ENCODE assay signal across 8 cellular contexts in genomic region chr9:113274474-113275146, GRCh38. TPM values are rescaled to one million over a fixed set of nuclear protein-coding genes. Genes with fewer than 3 reads are reported as not detected.
DNase-seq lines count a peak whose midpoint lies in the region; ATAC-seq and TF ChIP-seq lines count a peak whose summit lies in the region.

No MANE protein-coding gene starts in this region.

- H4K20me1 ChIP-seq in osteoblast (ENCODE audit: insufficient read depth, low read length) = no peaks in the 10 kb centered on the region

- H3K27ac ChIP-seq in osteoblast (ENCODE audit: low read depth, low read length) = peak overlapping the region; percentile 98

- H3K27me3 Mint-ChIP-seq in glutamatergic neuron (ENCODE audit: unreplicated experiment) = no peaks in the 10 kb centered on the region

- H3K27me3 ChIP-seq in BJ (ENCODE audit: control insufficient read depth, insufficient read depth, low read length) (no peaks in the 10 kb centered on the region), osteoblast (ENCODE audit: insufficient read depth, low read length) (no peaks in the 10 kb centered on the region)

- H3K9me3 ChIP-seq in osteoblast (ENCODE audit: low read depth, low read length) = no peaks in the 10 kb centered on the region

- DNase-seq in BJ (ENCODE audit: low read depth) (no peak), NCI-H2227 treated with DMSO at 0.1 percent for 48 hours (lab: John Stamatoyannopoulos, UW) (peak; percentile 54), glutamatergic neuron (no peak), osteoblast (ENCODE audit: insufficient read length, low spot score, missing footprints) (peak; percentile 66), posterior vena cava (ENCODE audit: low spot score) (no peak)
- peak in 1 of 2 donors; percentile 55 for DNase-seq in activated naive CD4-positive, alpha-beta T cell treated with anti-CD3 and anti-CD28 coated beads, Interleukin-2, amount 50 U/mL, for 72 hours (ENCODE audit: low spot score in 2 of 2)

- intact Hi-C loops in posterior vena cava (cut with DNase I) = loop anchor here in 1 of 2 donors (10.0 kb wide), 2 partner anchors 130 to 320 kb away; partner anchors contain the start of gene ALAD

- ATAC-seq in HG03135 (IDR thresholded peaks at IDR 0.05; ENCODE audit: unreplicated experiment) = peak; percentile 13
- peak; percentile 19 to 28 for ATAC-seq in activated naive CD4-positive, alpha-beta T cell treated with anti-CD3 and anti-CD28 coated beads, Interleukin-2, amount 50 U/mL, for 72 hours

- peaks cover 1% of the 10 kb centered on the region for H3K4me1 Mint-ChIP-seq in glutamatergic neuron (ENCODE audit: low read depth, unreplicated experiment)

- H3K4me1 ChIP-seq in osteoblast (ENCODE audit: insufficient read depth, low read length) = peaks cover 16% of the 10 kb centered on the region

- TF ChIP-seq CTCF in BJ (IDR thresholded peaks at IDR 0.05; ENCODE audit: insufficient read depth, low read depth, low read length) (peak; percentile 60), GM12875 (IDR thresholded peaks at IDR 0.05; ENCODE audit: borderline replicate concordance, insufficient read depth, low read depth, low read length) (peak; percentile 52; the same call in 1 of the 2 replicates), glutamatergic neuron (IDR thresholded peaks at IDR 0.05; ENCODE audit: partially characterized antibody, unreplicated experiment) (peak; percentile 74), osteoblast (IDR thresholded peaks at IDR 0.05; ENCODE audit: extremely low read depth, low read depth, low read length) (peak; percentile 69)

- no peak overlapping the region for H3K27ac Mint-ChIP-seq in activated naive CD4-positive, alpha-beta T cell treated with anti-CD3 and anti-CD28 coated beads, Interleukin-2, amount 50 U/mL, for 72 hours
- no peak overlapping the region for H3K27ac Mint-ChIP-seq in glutamatergic neuron (ENCODE audit: unreplicated experiment)

- H2AFZ ChIP-seq in osteoblast (ENCODE audit: low read length) = peak overlapping the region; percentile 92

- H3K4me3 ChIP-seq in BJ (ENCODE audit: low read depth, low read length) (peak overlapping the region; percentile 63), GM12875 (ENCODE audit: low read depth, low read length) (peak overlapping the region; percentile 88), osteoblast (ENCODE audit: insufficient read depth, low read length) (peak overlapping the region; percentile 99)

- H3K79me2 ChIP-seq in osteoblast (ENCODE audit: insufficient read depth, low read length) = peaks cover 53% of the 10 kb centered on the region

- H3K36me3 ChIP-seq in BJ (ENCODE audit: control insufficient read depth, insufficient read depth, low read length) (peaks cover 11% of the 10 kb centered on the region), osteoblast (ENCODE audit: insufficient read depth, low read length) (peaks cover 60% of the 10 kb centered on the region)

- POLR2A ChIA-PET in BJ (lab: Charles Lee) = interaction anchor here (0.7 to 1.3 kb wide), 4 partner anchors 9 to 135 kb away, joined by 5 to 7 read pairs (median 6); partner anchors contain the start of genes C9orf43, FKBP15, POLE3 and SLC31A1

- H3K36me3 Mint-ChIP-seq in activated naive CD4-positive, alpha-beta T cell treated with anti-CD3 and anti-CD28 coated beads, Interleukin-2, amount 50 U/mL, for 72 hours = peaks cover 17 to 18% of the 10 kb centered on the region in 2 donors
- no peaks in the 10 kb centered on the region for H3K36me3 Mint-ChIP-seq in glutamatergic neuron (ENCODE audit: unreplicated experiment)

- no peaks in the 10 kb centered on the region for H3K9me3 Mint-ChIP-seq in activated naive CD4-positive, alpha-beta T cell treated with anti-CD3 and anti-CD28 coated beads, Interleukin-2, amount 50 U/mL, for 72 hours
- H3K9me3 Mint-ChIP-seq in glutamatergic neuron (ENCODE audit: unreplicated experiment) = peaks cover 2% of the 10 kb centered on the region

- H3K4me2 ChIP-seq in osteoblast (ENCODE audit: insufficient read depth, low read length) = peak overlapping the region; percentile 95

- H3K4me3 Mint-ChIP-seq in glutamatergic neuron (ENCODE audit: unreplicated experiment) = no peak overlapping the region

- CTCF ChIA-PET in BJ (lab: Yijun Ruan, JAX) = interaction anchor here (0.6 to 4.8 kb wide), 30 partner anchors 8 to 381 kb away, joined by 3 to 45 read pairs (median 4); partner anchors contain the start of genes ALAD, C9orf43, POLE3 and SLC31A1

RNA-seq across cellular contexts. Expression of gene CDC26, which starts 0.8 kb away (rescaled TPM):
- polyA plus RNA-seq in BJ (2011; rRNA removed) = 11.1 and 33.2 TPM in 2 replicates
- polyA minus RNA-seq in BJ (2011; rRNA and poly(A)+ RNA removed) = 6.2 and 7.4 TPM in 2 replicates
- 10 to 100 TPM; 40.3 to 47.7 TPM for total RNA-seq in activated naive CD4-positive, alpha-beta T cell treated with anti-CD3 and anti-CD28 coated beads, Interleukin-2, amount 50 U/mL, for 72 hours
- total RNA-seq in glutamatergic neuron (ENCODE audit: unreplicated experiment) (13.4 TPM), osteoblast (20.9 and 27.9 TPM in 2 replicates), posterior vena cava (10 to 100 TPM; 24.5 to 32.3 TPM)

RNA-seq across cellular contexts. Expression of gene PRPF4, which starts 0.8 kb away (rescaled TPM):
- 16.6 and 18.3 TPM in 2 replicates for polyA plus RNA-seq in BJ (2011; rRNA removed)
- 9.6 and 12.8 TPM in 2 replicates for polyA minus RNA-seq in BJ (2011; rRNA and poly(A)+ RNA removed)
- total RNA-seq in activated naive CD4-positive, alpha-beta T cell treated with anti-CD3 and anti-CD28 coated beads, Interleukin-2, amount 50 U/mL, for 72 hours = 10 to 100 TPM; 45.2 to 50.3 TPM
- total RNA-seq in glutamatergic neuron (ENCODE audit: unreplicated experiment) (21.9 TPM), osteoblast (18.1 and 21.8 TPM in 2 replicates), posterior vena cava (10 to 100 TPM; 13.7 TPM)

RNA-seq across cellular contexts. Expression of gene RNF183, which starts 28.6 kb away (rescaled TPM):
- polyA plus RNA-seq in BJ (2011; rRNA removed) = not detected in 2 replicates
- not detected in 2 replicates for polyA minus RNA-seq in BJ (2011; rRNA and poly(A)+ RNA removed)
- under 1 TPM in 1 of 2 donors, not detected in 1; 0.29 TPM for total RNA-seq in activated naive CD4-positive, alpha-beta T cell treated with anti-CD3 and anti-CD28 coated beads, Interleukin-2, amount 50 U/mL, for 72 hours
- total RNA-seq in glutamatergic neuron (ENCODE audit: unreplicated experiment) (not detected), osteoblast (not detected in 2 replicates), posterior vena cava (not detected)

RNA-seq across cellular contexts. Expression of gene SLC31A1, which starts 53.3 kb away (rescaled TPM):
- polyA plus RNA-seq in BJ (2011; rRNA removed) = 25.7 and 36.6 TPM in 2 replicates
- 22.3 and 23.3 TPM in 2 replicates for polyA minus RNA-seq in BJ (2011; rRNA and poly(A)+ RNA removed)
- total RNA-seq in activated naive CD4-positive, alpha-beta T cell treated with anti-CD3 and anti-CD28 coated beads, Interleukin-2, amount 50 U/mL, for 72 hours = 10 to 100 TPM; 11.5 to 14.8 TPM
- total RNA-seq in glutamatergic neuron (ENCODE audit: unreplicated experiment) (11.2 TPM), osteoblast (45.2 and 53.0 TPM in 2 replicates), posterior vena cava (10 to 100 TPM; 15.0 to 15.2 TPM)

RNA-seq across cellular contexts. Expression of gene FKBP15, which starts 53.5 kb away (rescaled TPM):
- 29.2 and 45.0 TPM in 2 replicates for polyA plus RNA-seq in BJ (2011; rRNA removed)
- 48.1 and 80.0 TPM in 2 replicates for polyA minus RNA-seq in BJ (2011; rRNA and poly(A)+ RNA removed)
- total RNA-seq in activated naive CD4-positive, alpha-beta T cell treated with anti-CD3 and anti-CD28 coated beads, Interleukin-2, amount 50 U/mL, for 72 hours = 10 to 100 TPM; 12.5 to 45.6 TPM
- total RNA-seq in glutamatergic neuron (ENCODE audit: unreplicated experiment) (18.2 TPM), osteoblast (29.8 and 31.8 TPM in 2 replicates), posterior vena cava (10 to 100 TPM; 25.5 to 29.7 TPM)

Comparison
In these comparisons a context has a peak if more than half of its experiments do, and no peak if none do; other contexts are left out.
1. DNase-seq: peak in NCI-H2227 treated with DMSO at 0.1 percent for 48 hours (single experiment) and osteoblast (single experiment); none in BJ (single experiment), glutamatergic neuron (single experiment) and posterior vena cava (single experiment).
2. Peak in every context shown above with its lines, with median percentiles within 50 percentile points of each other: H3K4me3 ChIP-seq and CTCF ChIP-seq.